Comparison of ENCODE assay signal across 5 cellular contexts in the genomic region with DNA sequence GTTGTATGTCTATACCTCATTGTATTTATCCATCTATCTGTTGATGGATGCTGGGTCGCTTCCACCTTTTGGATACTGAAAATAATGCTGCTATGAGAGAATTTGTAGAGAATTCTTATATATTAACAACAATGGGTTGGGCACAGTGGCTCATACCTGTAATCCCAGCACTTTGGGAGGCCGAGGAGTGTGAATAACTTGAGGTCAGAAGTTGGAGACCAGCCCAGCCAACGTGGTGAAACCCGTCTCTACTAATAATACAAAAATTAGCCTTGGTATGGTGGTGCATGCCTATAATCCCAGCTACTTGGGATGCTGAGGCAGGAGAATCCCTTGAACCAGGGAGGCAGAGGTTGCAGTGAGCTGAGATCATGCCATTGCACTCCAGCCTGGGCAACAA. TPM values are rescaled to one million over a fixed set of nuclear protein-coding genes. Genes with fewer than 3 reads are reported as not detected.
"Had no signal": no experiment of that assay in that cellular context is flagged by ENCODE, and none has a peak within 500 bp of the region (broad histone marks: within the 10 kb centered on the region; RNA-seq: fewer than 3 reads in every experiment).

No MANE protein-coding gene starts in this region.

RNA-seq across cellular contexts. Expression of a gene that starts 13.1 kb away (rescaled TPM):
- total RNA-seq: GM23338, H1, H9, HT-29, IMR-90 had no signal
- polyA plus RNA-seq: GM23338, H1, IMR-90 had no signal
